15 cellular contexts compared by ENCODE assay signal in genomic region chr2:232486558-232487384, GRCh38. TPM values are rescaled to one million over a fixed set of nuclear protein-coding genes. Genes with fewer than 3 reads are reported as not detected.
DNase-seq lines count a peak whose midpoint lies in the region; ATAC-seq and TF ChIP-seq lines count a peak whose summit lies in the region.
"Had no signal": no experiment of that assay in that cellular context is flagged by ENCODE, and none has a peak within 500 bp of the region (broad histone marks: within the 10 kb centered on the region; RNA-seq: fewer than 3 reads in every experiment).

No MANE protein-coding gene starts in this region.

- no peaks in the 10 kb centered on the region for H3K9me2 ChIP-seq in neural cell (ENCODE audit: insufficient read depth, low read length)

- H3K9me3 ChIP-seq in left ventricle myocardium inferior (replicated peaks) (no peaks in the 10 kb centered on the region), neural cell (ENCODE audit: low read length) (no peaks in the 10 kb centered on the region)
- H3K9me3 ChIP-seq: tibial nerve had no signal

- H3K27ac Mint-ChIP-seq in brain, result no peak overlapping the region
- H3K27ac Mint-ChIP-seq in activated CD4-positive, alpha-beta T cell treated with anti-CD3 and anti-CD28 coated beads, Interleukin-2, amount 10 ng/mL, durations not matched to agents 7 days and 5 days, result no peak overlapping the region
- H3K27ac Mint-ChIP-seq: CD4-positive, alpha-beta T cell had no signal

- H2AFZ ChIP-seq in neural cell (ENCODE audit: low read depth, low read length), result no peak overlapping the region

- intact Hi-C loops in left ventricle myocardium inferior (cut with micrococcal nuclease), result no loop called here
- intact Hi-C loops in left ventricle myocardium superior (cut with micrococcal nuclease), result no loop called here

- H4K20me1 ChIP-seq in neural cell (ENCODE audit: insufficient read depth), result no peaks in the 10 kb centered on the region

- TF ChIP-seq CTCF in left ventricle myocardium inferior (IDR thresholded peaks at IDR 0.05; ENCODE audit: borderline replicate concordance), result no peak
- TF ChIP-seq CTCF in brain (conservative IDR thresholded peaks at IDR 0.05), result no peak
- no peak for TF ChIP-seq CTCF in neural cell (IDR thresholded peaks at IDR 0.05; ENCODE audit: poor library complexity, severe bottlenecking)

- CTCF ChIA-PET in activated CD4-positive, alpha-beta T cell treated with anti-CD3 and anti-CD28 coated beads, Interleukin-2, amount 10 ng/mL, durations not matched to agents 7 days and 5 days (lab: Charles Lee), result no interaction called here

- H3K27me3 Mint-ChIP-seq in brain, result peaks cover 58% of the 10 kb centered on the region
- peaks cover 35% of the 10 kb centered on the region for H3K27me3 Mint-ChIP-seq in activated CD4-positive, alpha-beta T cell treated with anti-CD3 and anti-CD28 coated beads, Interleukin-2, amount 10 ng/mL, durations not matched to agents 7 days and 5 days

- POLR2A ChIA-PET in activated CD4-positive, alpha-beta T cell treated with anti-CD3 and anti-CD28 coated beads, Interleukin-2, amount 10 ng/mL, durations not matched to agents 7 days and 5 days (lab: Charles Lee), result no interaction called here

- H3K9ac ChIP-seq in neural cell (ENCODE audit: low read length), result peak overlapping the region; percentile 62
- H3K9ac ChIP-seq: KMS-11 had no signal

- no peak overlapping the region for H3K4me2 ChIP-seq in neural cell (ENCODE audit: low read length)
- H3K4me2 ChIP-seq: KMS-11 had no signal

- H3K4me1 Mint-ChIP-seq in brain, result peaks cover 38% of the 10 kb centered on the region
- H3K4me1 Mint-ChIP-seq in activated CD4-positive, alpha-beta T cell treated with anti-CD3 and anti-CD28 coated beads, Interleukin-2, amount 10 ng/mL, durations not matched to agents 7 days and 5 days, result peaks cover 7% of the 10 kb centered on the region

- DNase-seq in left ventricle myocardium inferior (peak; percentile 9), left ventricle myocardium superior (no peak), DMS153 (lab: John Stamatoyannopoulos, UW) (no peak)
- DNase-seq in stimulated activated CD4-positive, alpha-beta T cell treated with anti-CD3 and anti-CD28 coated beads, Interleukin-4, amount 100 ng/mL, for 24 hours, result no peak
- DNase-seq in stimulated activated naive CD4-positive, alpha-beta T cell (lab: John Stamatoyannopoulos, UW), result no peak
- DNase-seq in activated CD4-positive, alpha-beta T cell treated with anti-CD3 and anti-CD28 coated beads, Interleukin-2, amount 10 ng/mL, durations not matched to agents 7 days and 5 days, result no peak
- DNase-seq: cerebellar nuclear complex, SHP77 treated with DMSO at 0.1 percent for 48 hours had no signal

- H3K4me1 ChIP-seq in left ventricle myocardium inferior, result peaks cover 19% of the 10 kb centered on the region

- H3K79me2 ChIP-seq in neural cell (replicated peaks; ENCODE audit: insufficient read depth, low read length), result no peaks in the 10 kb centered on the region

- H3K4me3 Mint-ChIP-seq in brain, result peak overlapping the region; percentile 35 to 75 (median 66)
- H3K4me3 Mint-ChIP-seq in activated CD4-positive, alpha-beta T cell treated with anti-CD3 and anti-CD28 coated beads, Interleukin-2, amount 10 ng/mL, durations not matched to agents 7 days and 5 days, result no peak overlapping the region
- H3K4me3 Mint-ChIP-seq: CD4-positive, alpha-beta T cell had no signal

- no peak for TF ChIP-seq EP300 in neural cell (conservative IDR thresholded peaks at IDR 0.05; ENCODE audit: poor library complexity, severe bottlenecking)

- no peak for TF ChIP-seq RAD21 in neural cell (conservative IDR thresholded peaks at IDR 0.05)

- no peaks in the 10 kb centered on the region for H3K36me3 Mint-ChIP-seq in brain
- H3K36me3 Mint-ChIP-seq in activated CD4-positive, alpha-beta T cell treated with anti-CD3 and anti-CD28 coated beads, Interleukin-2, amount 10 ng/mL, durations not matched to agents 7 days and 5 days (ENCODE audit: low read depth), result no peaks in the 10 kb centered on the region

- H3K27me3 ChIP-seq in left ventricle myocardium inferior (ENCODE audit: low read depth) (peaks cover 98% of the 10 kb centered on the region), neural cell (ENCODE audit: insufficient read depth, low read depth, low read length) (peaks cover 45% of the 10 kb centered on the region)

- H3K9me3 Mint-ChIP-seq in brain, result peaks cover 0 to 2% (median 0%) of the 10 kb centered on the region in 5 experiments
- no peaks in the 10 kb centered on the region for H3K9me3 Mint-ChIP-seq in activated CD4-positive, alpha-beta T cell treated with anti-CD3 and anti-CD28 coated beads, Interleukin-2, amount 10 ng/mL, durations not matched to agents 7 days and 5 days
- H3K9me3 Mint-ChIP-seq: CD4-positive, alpha-beta T cell had no signal

- H3K27ac ChIP-seq in left ventricle myocardium inferior (replicated peaks) (no peak overlapping the region), neural cell (ENCODE audit: low read length) (peak overlapping the region; percentile 5)
- H3K27ac ChIP-seq: KMS-11, tibial nerve had no signal

- H3K36me3 ChIP-seq in left ventricle myocardium inferior (no peaks in the 10 kb centered on the region), neural cell (ENCODE audit: insufficient read depth, low read length) (no peaks in the 10 kb centered on the region)
- H3K36me3 ChIP-seq: tibial nerve had no signal

- no peaks in the 10 kb centered on the region for H3F3A ChIP-seq in neural cell (ENCODE audit: insufficient read depth, low read length, poor library complexity, severe bottlenecking)

- no peak for ATAC-seq in left ventricle myocardium superior
- ATAC-seq: activated CD4-positive, CD25-positive, alpha-beta regulatory T cell treated with anti-CD3 and anti-CD28 coated beads, Interleukin-2, amount 50 U/mL, for 24 hours had no signal

- H3K4me3 ChIP-seq in left ventricle myocardium inferior (peak overlapping the region; percentile 43), neural cell (ENCODE audit: low read length) (peak overlapping the region; percentile 67)

TF ChIP-seq in neural cell, 6 proteins besides CTCF, POLR2A, EP300 and RAD21:
- TF ChIP-seq REST (IDR thresholded peaks at IDR 0.05; ENCODE audit: borderline replicate concordance) (no peak), EZH2 (IDR thresholded peaks at IDR 0.05; ENCODE audit: borderline replicate concordance, insufficient read depth, low read length, poor library complexity, severe bottlenecking) (peak; percentile 47)

RNA-seq across cellular contexts. Expression of gene ECEL1, which starts 0.9 kb away (rescaled TPM):
- total RNA-seq in left ventricle myocardium inferior (not detected), left ventricle myocardium superior (0.37 TPM)
- polyA plus RNA-seq in brain (ENCODE audit: insufficient read depth, low read depth, low replicate concordance) (3.7 TPM), neural cell (60.9 and 75.6 TPM in 2 replicates)
- polyA minus RNA-seq in neural cell, result 43.1 and 46.3 TPM in 2 replicates
- total RNA-seq in activated CD4-positive, alpha-beta T cell treated with anti-CD3 and anti-CD28 coated beads, Interleukin-2, amount 10 ng/mL, durations not matched to agents 7 days and 5 days, result not detected
- total RNA-seq: CD4-positive, alpha-beta T cell; pulmonary artery endothelial cell had no signal

RNA-seq across cellular contexts. Expression of gene ALPI, which starts 30.8 kb away (rescaled TPM):
- total RNA-seq in left ventricle myocardium inferior, result not detected
- total RNA-seq in left ventricle myocardium superior, result not detected
- not detected for polyA plus RNA-seq in brain (ENCODE audit: insufficient read depth, low read depth, low replicate concordance)
- not detected in 2 replicates for polyA plus RNA-seq in neural cell
- not detected in 2 replicates for polyA minus RNA-seq in neural cell
- total RNA-seq in activated CD4-positive, alpha-beta T cell treated with anti-CD3 and anti-CD28 coated beads, Interleukin-2, amount 10 ng/mL, durations not matched to agents 7 days and 5 days, result not detected
- total RNA-seq: CD4-positive, alpha-beta T cell; pulmonary artery endothelial cell; tibial nerve had no signal

RNA-seq across cellular contexts. Expression of gene PRSS56, which starts 33.4 kb away (rescaled TPM):
- total RNA-seq in left ventricle myocardium inferior (not detected), left ventricle myocardium superior (0.15 TPM)
- polyA plus RNA-seq in brain (ENCODE audit: insufficient read depth, low read depth, low replicate concordance) (not detected), neural cell (0.16 TPM in 1 of 2 replicates, not detected in the other)
- polyA minus RNA-seq in neural cell, result not detected in 2 replicates
- total RNA-seq in activated CD4-positive, alpha-beta T cell treated with anti-CD3 and anti-CD28 coated beads, Interleukin-2, amount 10 ng/mL, durations not matched to agents 7 days and 5 days, result not detected
- total RNA-seq: CD4-positive, alpha-beta T cell; pulmonary artery endothelial cell; tibial nerve had no signal

RNA-seq across cellular contexts. Expression of gene CHRND, which starts 39.2 kb away (rescaled TPM):
- total RNA-seq in left ventricle myocardium inferior (not detected), left ventricle myocardium superior (not detected)
- polyA plus RNA-seq in brain (ENCODE audit: insufficient read depth, low read depth, low replicate concordance) (not detected), neural cell (not detected in 2 replicates)
- not detected in 2 replicates for polyA minus RNA-seq in neural cell
- not detected for total RNA-seq in activated CD4-positive, alpha-beta T cell treated with anti-CD3 and anti-CD28 coated beads, Interleukin-2, amount 10 ng/mL, durations not matched to agents 7 days and 5 days
- total RNA-seq: CD4-positive, alpha-beta T cell; pulmonary artery endothelial cell; tibial nerve had no signal

RNA-seq across cellular contexts. Expression of gene CHRNG, which starts 52.7 kb away (rescaled TPM):
- total RNA-seq in left ventricle myocardium inferior (not detected), left ventricle myocardium superior (not detected)
- polyA plus RNA-seq in brain (ENCODE audit: insufficient read depth, low read depth, low replicate concordance) (not detected), neural cell (not detected in 2 replicates)
- polyA minus RNA-seq in neural cell, result not detected in 2 replicates
- total RNA-seq in activated CD4-positive, alpha-beta T cell treated with anti-CD3 and anti-CD28 coated beads, Interleukin-2, amount 10 ng/mL, durations not matched to agents 7 days and 5 days, result not detected
- total RNA-seq: CD4-positive, alpha-beta T cell; pulmonary artery endothelial cell; tibial nerve had no signal
